ENCODE assay signal across 9 cellular contexts in genomic region chr14:93033039-93033982, GRCh38.
A peak's percentile ranks its signal among the peaks of the same experiment; 100 is the strongest.
DNase-seq lines count a peak whose midpoint lies in the region; ATAC-seq and TF ChIP-seq lines count a peak whose summit lies in the region.
"Had no signal": no experiment of that assay in that cellular context is flagged by ENCODE, and none has a peak within 500 bp of the region (broad histone marks: within the 10 kb centered on the region; RNA-seq: fewer than 3 reads in every experiment).

No MANE protein-coding gene starts in this region.

- DNase-seq in activated naive CD4-positive, alpha-beta T cell treated with anti-CD3 and anti-CD28 coated beads, Interleukin-2, amount 10 ng/mL, durations not matched to agents 7 days and 5 days, result no peak
- no peak for DNase-seq in activated naive CD4-positive, alpha-beta T cell treated with Interleukin-2 at 50 U/mL for 16 hours
- peak; percentile 5 for DNase-seq in OCI-LY7 (ENCODE audit: low spot score)
- DNase-seq in thyroid gland, result no peak

- H4K20me1 ChIP-seq in OCI-LY7 (ENCODE audit: insufficient read depth, low read length), result no peaks in the 10 kb centered on the region

- H3K36me3 Mint-ChIP-seq in activated naive CD4-positive, alpha-beta T cell treated with anti-CD3 and anti-CD28 coated beads, Interleukin-2, amount 10 ng/mL, durations not matched to agents 7 days and 5 days, result no peaks in the 10 kb centered on the region

- intact Hi-C loops in OCI-LY7 (cut with micrococcal nuclease; ENCODE audit: unreplicated experiment) (no loop called here), thyroid gland (cut with DNase I) (no loop called here)

- H3K36me3 ChIP-seq in OCI-LY7 (ENCODE audit: insufficient read depth, low read length) (no peaks in the 10 kb centered on the region), iPS-20b (ENCODE audit: insufficient read depth, low read depth, low read length) (no peaks in the 10 kb centered on the region), thyroid gland (no peaks in the 10 kb centered on the region)

- POLR2A ChIA-PET in OCI-LY7 (lab: Charles Lee), result interaction anchor here (1.0 to 1.4 kb wide), 2 partner anchors 39 to 80 kb away, joined by 3 read pairs; no protein-coding TSS in a partner anchor

- H3K4me1 ChIP-seq in OCI-LY7 (ENCODE audit: insufficient read depth, low read length, poor library complexity, severe bottlenecking) (peaks cover 18% of the 10 kb centered on the region), iPS-20b (ENCODE audit: insufficient read depth, low read length) (peaks cover 28% of the 10 kb centered on the region), thyroid gland (peaks cover 8 to 60% of the 10 kb centered on the region in 2 donors)

- H2AFZ ChIP-seq in OCI-LY7 (ENCODE audit: low read length), result no peak overlapping the region

- no peaks in the 10 kb centered on the region for H3K9me3 Mint-ChIP-seq in activated naive CD4-positive, alpha-beta T cell treated with anti-CD3 and anti-CD28 coated beads, Interleukin-2, amount 10 ng/mL, durations not matched to agents 7 days and 5 days

- WGBS in thyroid gland, 2 donors, result 85 to 88% methylated on average over 7 of the region's 7 CpGs

- H3K4me3 Mint-ChIP-seq in activated naive CD4-positive, alpha-beta T cell treated with anti-CD3 and anti-CD28 coated beads, Interleukin-2, amount 10 ng/mL, durations not matched to agents 7 days and 5 days, result no peak overlapping the region

- H3K9me2 ChIP-seq in OCI-LY7 (ENCODE audit: insufficient read depth, low read length), result no peaks in the 10 kb centered on the region

- peak overlapping the region; percentile 29; the same call in 1 of the 2 replicates for H3K4me2 ChIP-seq in OCI-LY7 (ENCODE audit: low read length)

- no peaks in the 10 kb centered on the region for H3K79me2 ChIP-seq in OCI-LY7 (ENCODE audit: insufficient read depth, low read depth, low read length)

- ATAC-seq in HG03469 (IDR thresholded peaks at IDR 0.05; ENCODE audit: unreplicated experiment) (no peak), HG02840 (IDR thresholded peaks at IDR 0.05; ENCODE audit: low FRiP score, unreplicated experiment) (no peak), HG03025 (IDR thresholded peaks at IDR 0.05; ENCODE audit: low FRiP score, unreplicated experiment) (no peak)

- H3K27me3 ChIP-seq in iPS-20b (ENCODE audit: insufficient read depth, low read length) (no peaks in the 10 kb centered on the region), thyroid gland (no peaks in the 10 kb centered on the region)

- TF ChIP-seq CTCF in OCI-LY7 (conservative IDR thresholded peaks at IDR 0.05; ENCODE audit: low read length) (no peak), thyroid gland (IDR thresholded peaks at IDR 0.05) (no peak)

- H3K27me3 Mint-ChIP-seq in activated naive CD4-positive, alpha-beta T cell treated with anti-CD3 and anti-CD28 coated beads, Interleukin-2, amount 10 ng/mL, durations not matched to agents 7 days and 5 days, result no peaks in the 10 kb centered on the region

- H3K4me1 Mint-ChIP-seq in activated naive CD4-positive, alpha-beta T cell treated with anti-CD3 and anti-CD28 coated beads, Interleukin-2, amount 10 ng/mL, durations not matched to agents 7 days and 5 days, result peaks cover 27% of the 10 kb centered on the region

- H3K9ac ChIP-seq in iPS-20b (ENCODE audit: low read depth, low read length), result peak overlapping the region; percentile 48; the same call in 1 of the 2 replicates

- CTCF ChIA-PET in activated naive CD4-positive, alpha-beta T cell treated with anti-CD3 and anti-CD28 coated beads, Interleukin-2, amount 10 ng/mL, durations not matched to agents 7 days and 5 days (lab: Charles Lee), result interaction anchor here (1.5 to 2.1 kb wide), 2 partner anchors 80 kb away, joined by 4 to 12 read pairs; no protein-coding TSS in a partner anchor
- CTCF ChIA-PET in OCI-LY7 (lab: Charles Lee; ENCODE audit: unreplicated experiment), result no interaction called here

- no peak for TF ChIP-seq POLR2A in thyroid gland (IDR thresholded peaks at IDR 0.05)

- H3K27ac ChIP-seq in OCI-LY7 (ENCODE audit: low read depth, low read length, poor library complexity, severe bottlenecking) (no peak overlapping the region), iPS-20b (ENCODE audit: low read length) (peak overlapping the region; percentile 28), thyroid gland (peak overlapping the region; percentile 35 to 61 (median 43))
- H3K27ac ChIP-seq: psoas muscle had no signal

- H3K27ac Mint-ChIP-seq in activated naive CD4-positive, alpha-beta T cell treated with anti-CD3 and anti-CD28 coated beads, Interleukin-2, amount 10 ng/mL, durations not matched to agents 7 days and 5 days, result peak overlapping the region; percentile 86

- H3K9me3 ChIP-seq in OCI-LY7 (ENCODE audit: low read length), result no peaks in the 10 kb centered on the region
- H3K9me3 ChIP-seq in iPS-20b (ENCODE audit: insufficient read depth, low read depth, low read length), result no peaks in the 10 kb centered on the region
- H3K9me3 ChIP-seq in thyroid gland, result no peaks in the 10 kb centered on the region
- H3K9me3 ChIP-seq: psoas muscle had no signal

- BruUV-seq in OCI-LY7 (replicated peaks; lab: Mats Ljungman, UMichigan), result no TSS peak

- H3K4me3 ChIP-seq in OCI-LY7 (ENCODE audit: low read depth, low read length, poor library complexity, severe bottlenecking), result no peak overlapping the region
- H3K4me3 ChIP-seq in iPS-20b (ENCODE audit: low read length), result no peak overlapping the region; the same call in 1 of the 2 replicates
- no peak overlapping the region for H3K4me3 ChIP-seq in thyroid gland (replicated peaks in 1 of 3)
- H3K4me3 ChIP-seq: psoas muscle had no signal
